ENCODE assay signal across 14 cellular contexts in the genomic region with DNA sequence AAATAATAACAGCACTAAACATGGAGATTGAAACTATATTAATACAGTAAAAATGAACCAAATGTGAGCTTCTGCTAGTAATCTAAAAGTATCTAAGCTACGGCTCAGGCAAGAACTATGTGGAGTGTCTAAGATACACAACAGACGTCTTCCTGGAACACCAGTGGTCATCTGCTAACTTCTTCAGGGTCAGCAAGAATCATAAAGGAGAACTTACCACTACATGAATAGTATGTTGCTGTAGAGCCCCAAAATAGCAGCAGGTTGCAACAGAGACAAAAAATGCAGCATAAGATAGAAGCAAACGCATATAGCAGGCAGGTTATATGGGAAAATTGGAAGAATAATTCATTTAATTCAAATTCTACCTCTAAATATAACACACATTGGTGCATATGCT.
"Had no signal": no experiment of that assay in that cellular context is flagged by ENCODE, and none has a peak within 500 bp of the region (broad histone marks: within the 10 kb centered on the region; RNA-seq: fewer than 3 reads in every experiment).

No MANE protein-coding gene starts in this region.

- ATAC-seq: activated CD4-positive, alpha-beta T cell treated with anti-CD3 and anti-CD28 coated beads for 36 hours; stimulated activated naive CD8-positive, alpha-beta T cell treated with anti-CD3 and anti-CD28 coated beads, Interleukin-15, Interleukin-2, amounts not matched to agents 100 U/mL and 50 U/mL, for 24 hours; WTC11 had no signal

- DNase-seq: activated CD4-positive, alpha-beta memory T cell treated with anti-CD3 and anti-CD28 coated beads for 36 hours; activated CD4-positive, alpha-beta T cell treated with anti-CD3 and anti-CD28 coated beads for 36 hours; activated naive CD4-positive, alpha-beta T cell treated with anti-CD3 and anti-CD28 coated beads for 36 hours; central memory CD4-positive, alpha-beta T cell; colonic mucosa; erythroblast; immature natural killer cell; nephron progenitor cell; nucleus accumbens; posterior cingulate gyrus; retina; stimulated activated naive CD8-positive, alpha-beta T cell treated with anti-CD3 and anti-CD28 coated beads, Interleukin-15, Interleukin-2, amounts not matched to agents 100 U/mL and 50 U/mL, for 24 hours; transverse colon had no signal
